In the genomic region with DNA sequence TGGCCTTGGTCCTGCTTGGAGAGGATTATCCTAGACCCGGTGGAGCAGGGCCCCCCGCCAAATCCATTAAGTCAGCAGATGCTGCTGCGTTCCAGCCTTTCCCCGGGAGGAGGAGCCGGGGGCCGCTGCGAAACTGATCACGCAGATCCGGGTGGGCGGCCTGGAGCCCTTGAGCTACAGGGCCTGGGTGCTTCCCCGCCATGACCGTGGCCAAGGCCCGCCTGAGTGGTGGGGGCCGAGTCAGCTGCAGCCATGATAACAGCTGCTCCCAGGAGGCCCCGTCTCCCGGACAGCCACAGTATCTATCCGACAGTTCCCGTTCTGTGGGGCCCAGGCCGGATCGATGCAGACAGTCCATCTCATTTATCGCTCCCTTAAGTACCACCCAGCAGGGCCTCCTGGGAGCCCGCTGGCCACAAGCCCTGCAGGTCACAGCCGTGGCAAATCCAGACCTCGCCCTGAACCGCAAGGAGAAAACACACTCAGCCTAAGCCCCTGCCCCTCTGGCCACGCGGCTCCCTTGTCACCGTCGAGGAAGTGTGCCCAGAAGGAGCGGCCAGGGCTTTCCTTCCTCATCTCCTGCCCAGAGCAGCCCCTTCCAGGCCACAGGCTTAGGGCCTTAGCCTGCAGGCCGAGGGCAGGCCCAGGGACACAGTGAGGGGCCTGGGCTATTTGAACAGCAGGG, we compare ENCODE assay signal across 1 cellular context.
A peak's percentile ranks its signal among the peaks of the same experiment; 100 is the strongest.
TF ChIP-seq lines count a peak whose summit lies in the region.

No MANE protein-coding gene starts in this region.

TF ChIP-seq in HepG2, 621 proteins besides CTCF, POLR2A, EP300 and RAD21 (continued from another document):
- TF ChIP-seq, protein P1, sequence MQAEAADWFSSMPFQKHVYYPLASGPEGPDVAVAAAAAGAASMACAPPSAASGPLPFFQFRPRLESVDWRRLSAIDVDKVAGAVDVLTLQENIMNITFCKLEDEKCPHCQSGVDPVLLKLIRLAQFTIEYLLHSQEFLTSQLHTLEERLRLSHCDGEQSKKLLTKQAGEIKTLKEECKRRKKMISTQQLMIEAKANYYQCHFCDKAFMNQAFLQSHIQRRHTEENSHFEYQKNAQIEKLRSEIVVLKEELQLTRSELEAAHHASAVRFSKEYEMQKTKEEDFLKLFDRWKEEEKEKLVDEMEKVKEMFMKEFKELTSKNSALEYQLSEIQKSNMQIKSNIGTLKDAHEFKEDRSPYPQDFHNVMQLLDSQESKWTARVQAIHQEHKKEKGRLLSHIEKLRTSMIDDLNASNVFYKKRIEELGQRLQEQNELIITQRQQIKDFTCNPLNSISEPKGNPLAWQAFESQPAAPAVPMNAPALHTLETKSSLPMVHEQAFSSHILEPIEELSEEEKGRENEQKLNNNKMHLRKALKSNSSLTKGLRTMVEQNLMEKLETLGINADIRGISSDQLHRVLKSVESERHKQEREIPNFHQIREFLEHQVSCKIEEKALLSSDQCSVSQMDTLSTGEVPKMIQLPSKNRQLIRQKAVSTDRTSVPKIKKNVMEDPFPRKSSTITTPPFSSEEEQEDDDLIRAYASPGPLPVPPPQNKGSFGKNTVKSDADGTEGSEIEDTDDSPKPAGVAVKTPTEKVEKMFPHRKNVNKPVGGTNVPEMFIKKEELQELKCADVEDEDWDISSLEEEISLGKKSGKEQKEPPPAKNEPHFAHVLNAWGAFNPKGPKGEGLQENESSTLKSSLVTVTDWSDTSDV (CRISPR knock-in tag; IDR thresholded peaks at IDR 0.05), result no peak
- TF ChIP-seq ELK4 (CRISPR knock-in tag; IDR thresholded peaks at IDR 0.05; ENCODE audit: borderline replicate concordance), result no peak
- TF ChIP-seq, protein P2, sequence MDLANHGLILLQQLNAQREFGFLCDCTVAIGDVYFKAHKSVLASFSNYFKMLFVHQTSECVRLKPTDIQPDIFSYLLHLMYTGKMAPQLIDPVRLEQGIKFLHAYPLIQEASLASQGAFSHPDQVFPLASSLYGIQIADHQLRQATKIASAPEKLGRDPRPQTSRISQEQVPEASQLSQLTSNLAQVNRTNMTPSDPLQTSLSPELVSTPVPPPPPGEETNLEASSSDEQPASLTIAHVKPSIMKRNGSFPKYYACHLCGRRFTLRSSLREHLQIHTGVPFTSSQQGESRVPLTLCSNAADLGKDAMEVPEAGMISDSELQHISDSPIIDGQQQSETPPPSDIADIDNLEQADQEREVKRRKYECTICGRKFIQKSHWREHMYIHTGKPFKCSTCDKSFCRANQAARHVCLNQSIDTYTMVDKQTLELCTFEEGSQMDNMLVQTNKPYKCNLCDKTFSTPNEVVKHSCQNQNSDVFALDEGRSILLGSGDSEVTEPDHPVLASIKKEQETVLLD (CRISPR knock-in tag; IDR thresholded peaks at IDR 0.05; ENCODE audit: low read depth), result no peak
- TF ChIP-seq ZNF792 (CRISPR knock-in tag; IDR thresholded peaks at IDR 0.05), result no peak
- no peak for TF ChIP-seq ZNF224 (CRISPR knock-in tag; IDR thresholded peaks at IDR 0.05)
- no peak for TF ChIP-seq NKX3-1 (CRISPR knock-in tag; IDR thresholded peaks at IDR 0.05)
- TF ChIP-seq ZFP41 (CRISPR knock-in tag; IDR thresholded peaks at IDR 0.05; ENCODE audit: borderline replicate concordance), result no peak
- TF ChIP-seq, protein P3, sequence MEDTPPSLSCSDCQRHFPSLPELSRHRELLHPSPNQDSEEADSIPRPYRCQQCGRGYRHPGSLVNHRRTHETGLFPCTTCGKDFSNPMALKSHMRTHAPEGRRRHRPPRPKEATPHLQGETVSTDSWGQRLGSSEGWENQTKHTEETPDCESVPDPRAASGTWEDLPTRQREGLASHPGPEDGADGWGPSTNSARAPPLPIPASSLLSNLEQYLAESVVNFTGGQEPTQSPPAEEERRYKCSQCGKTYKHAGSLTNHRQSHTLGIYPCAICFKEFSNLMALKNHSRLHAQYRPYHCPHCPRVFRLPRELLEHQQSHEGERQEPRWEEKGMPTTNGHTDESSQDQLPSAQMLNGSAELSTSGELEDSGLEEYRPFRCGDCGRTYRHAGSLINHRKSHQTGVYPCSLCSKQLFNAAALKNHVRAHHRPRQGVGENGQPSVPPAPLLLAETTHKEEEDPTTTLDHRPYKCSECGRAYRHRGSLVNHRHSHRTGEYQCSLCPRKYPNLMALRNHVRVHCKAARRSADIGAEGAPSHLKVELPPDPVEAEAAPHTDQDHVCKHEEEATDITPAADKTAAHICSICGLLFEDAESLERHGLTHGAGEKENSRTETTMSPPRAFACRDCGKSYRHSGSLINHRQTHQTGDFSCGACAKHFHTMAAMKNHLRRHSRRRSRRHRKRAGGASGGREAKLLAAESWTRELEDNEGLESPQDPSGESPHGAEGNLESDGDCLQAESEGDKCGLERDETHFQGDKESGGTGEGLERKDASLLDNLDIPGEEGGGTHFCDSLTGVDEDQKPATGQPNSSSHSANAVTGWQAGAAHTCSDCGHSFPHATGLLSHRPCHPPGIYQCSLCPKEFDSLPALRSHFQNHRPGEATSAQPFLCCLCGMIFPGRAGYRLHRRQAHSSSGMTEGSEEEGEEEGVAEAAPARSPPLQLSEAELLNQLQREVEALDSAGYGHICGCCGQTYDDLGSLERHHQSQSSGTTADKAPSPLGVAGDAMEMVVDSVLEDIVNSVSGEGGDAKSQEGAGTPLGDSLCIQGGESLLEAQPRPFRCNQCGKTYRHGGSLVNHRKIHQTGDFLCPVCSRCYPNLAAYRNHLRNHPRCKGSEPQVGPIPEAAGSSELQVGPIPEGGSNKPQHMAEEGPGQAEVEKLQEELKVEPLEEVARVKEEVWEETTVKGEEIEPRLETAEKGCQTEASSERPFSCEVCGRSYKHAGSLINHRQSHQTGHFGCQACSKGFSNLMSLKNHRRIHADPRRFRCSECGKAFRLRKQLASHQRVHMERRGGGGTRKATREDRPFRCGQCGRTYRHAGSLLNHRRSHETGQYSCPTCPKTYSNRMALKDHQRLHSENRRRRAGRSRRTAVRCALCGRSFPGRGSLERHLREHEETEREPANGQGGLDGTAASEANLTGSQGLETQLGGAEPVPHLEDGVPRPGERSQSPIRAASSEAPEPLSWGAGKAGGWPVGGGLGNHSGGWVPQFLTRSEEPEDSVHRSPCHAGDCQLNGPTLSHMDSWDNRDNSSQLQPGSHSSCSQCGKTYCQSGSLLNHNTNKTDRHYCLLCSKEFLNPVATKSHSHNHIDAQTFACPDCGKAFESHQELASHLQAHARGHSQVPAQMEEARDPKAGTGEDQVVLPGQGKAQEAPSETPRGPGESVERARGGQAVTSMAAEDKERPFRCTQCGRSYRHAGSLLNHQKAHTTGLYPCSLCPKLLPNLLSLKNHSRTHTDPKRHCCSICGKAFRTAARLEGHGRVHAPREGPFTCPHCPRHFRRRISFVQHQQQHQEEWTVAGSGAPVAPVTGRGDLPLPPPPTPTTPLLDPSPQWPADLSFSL (CRISPR knock-in tag; IDR thresholded peaks at IDR 0.05), result no peak
- TF ChIP-seq ATF2 (CRISPR knock-in tag; IDR thresholded peaks at IDR 0.05), result no peak
- TF ChIP-seq SALL1 (CRISPR knock-in tag; IDR thresholded peaks at IDR 0.05), result 0 out of 2 replicates have a peak, but pooled peaks have one; percentile 8
- TF ChIP-seq ZNF546 (CRISPR knock-in tag; conservative IDR thresholded peaks at IDR 0.05), result no peak
- TF ChIP-seq ELF4 (CRISPR knock-in tag; IDR thresholded peaks at IDR 0.05; ENCODE audit: borderline replicate concordance), result no peak
- 0 out of 2 replicates have a peak, but pooled peaks have one; percentile 52 for TF ChIP-seq ZNF777 (CRISPR knock-in tag; IDR thresholded peaks at IDR 0.05)
- no peak for TF ChIP-seq THYN1 (CRISPR knock-in tag; IDR thresholded peaks at IDR 0.05; ENCODE audit: borderline replicate concordance, low read depth)
